In the genomic region with DNA sequence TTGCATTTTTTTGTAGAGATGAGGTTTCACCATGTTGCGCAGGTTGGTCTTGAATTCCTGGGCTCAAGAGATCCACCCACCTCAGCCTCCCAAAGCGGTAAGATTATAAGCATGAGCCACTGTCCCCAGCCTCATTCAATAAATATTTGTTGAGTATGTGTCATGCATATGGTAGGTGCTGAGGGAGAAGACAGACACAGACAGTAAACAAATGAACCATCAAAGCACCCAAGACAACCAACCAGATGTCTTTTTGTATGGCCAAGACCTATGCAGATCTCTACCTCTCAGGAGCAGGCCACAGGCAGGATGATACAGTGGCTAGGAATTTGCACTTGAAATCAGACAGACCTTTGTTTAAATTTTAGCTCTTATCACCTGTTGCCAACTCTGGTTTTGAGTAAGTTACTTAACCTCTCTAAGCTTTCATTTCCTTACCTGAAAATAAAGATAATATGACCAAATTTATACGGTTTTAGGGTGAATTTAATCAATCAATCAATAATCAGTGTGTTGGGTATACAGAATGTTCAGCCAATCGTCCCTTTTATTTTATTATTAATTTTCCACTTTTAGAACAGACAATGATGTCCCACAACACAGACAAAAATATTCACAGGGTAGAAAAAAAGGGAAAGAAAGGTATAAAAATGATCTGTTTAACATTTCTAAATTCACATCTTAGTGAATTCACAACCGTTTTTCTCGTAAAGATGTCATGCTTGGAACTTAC, we compare ENCODE assay signal across 11 cellular contexts.
DNase-seq lines count a peak whose midpoint lies in the region; ATAC-seq and TF ChIP-seq lines count a peak whose summit lies in the region.
"Had no signal": no experiment of that assay in that cellular context is flagged by ENCODE, and none has a peak within 500 bp of the region (broad histone marks: within the 10 kb centered on the region; RNA-seq: fewer than 3 reads in every experiment).

No MANE protein-coding gene starts in this region.

- no peak for TF ChIP-seq POLR2A in uterus (IDR thresholded peaks at IDR 0.05)

- no peak overlapping the region for H3K27ac Mint-ChIP-seq in activated CD4-positive, alpha-beta T cell treated with anti-CD3 and anti-CD28 coated beads for 36 hours
- no peak overlapping the region for H3K27ac Mint-ChIP-seq in activated T-helper 1 cell treated with anti-CD3 and anti-CD28 coated beads, Interleukin-12 subunit alpha, Interleukin-12 subunit beta, Interleukin-2, Interleukin-4 antibody, amounts not matched to agents 30 ng/mL and 10 ng/mL and 1 ng/mL, durations not matched to agents 14 hours and 24 hours and 36 hours

- WGBS in hepatocyte (ENCODE audit: low lambda C conversion rate, missing lambda C conversion rate), result 27% methylated on average over 6 of the region's 6 CpGs

- H3K4me3 Mint-ChIP-seq in activated CD4-positive, alpha-beta T cell treated with anti-CD3 and anti-CD28 coated beads for 36 hours, result no peak overlapping the region
- no peak overlapping the region for H3K4me3 Mint-ChIP-seq in activated T-helper 1 cell treated with anti-CD3 and anti-CD28 coated beads, Interleukin-12 subunit alpha, Interleukin-12 subunit beta, Interleukin-2, Interleukin-4 antibody, amounts not matched to agents 30 ng/mL and 10 ng/mL and 1 ng/mL, durations not matched to agents 14 hours and 24 hours and 36 hours
- H3K4me3 Mint-ChIP-seq: brain; CD4-positive, CD25-positive, alpha-beta regulatory T cell had no signal

- CTCF ChIA-PET in activated CD4-positive, alpha-beta T cell treated with anti-CD3 and anti-CD28 coated beads for 36 hours (lab: Charles Lee), result interaction anchor here (1.0 to 1.6 kb wide), 4 partner anchors 13 to 62 kb away, joined by 3 to 7 read pairs (median 4); no protein-coding TSS in a partner anchor

- TF ChIP-seq CTCF in hepatocyte (IDR thresholded peaks at IDR 0.05; ENCODE audit: poor library complexity) (no peak), uterus (IDR thresholded peaks at IDR 0.05) (no peak)

- no peaks in the 10 kb centered on the region for H3K9me3 ChIP-seq in hepatocyte (ENCODE audit: low read depth)
- no peaks in the 10 kb centered on the region for H3K9me3 ChIP-seq in uterus

- peak overlapping the region; percentile 46 for H3K4me2 ChIP-seq in hepatocyte

- no peak overlapping the region for H2AFZ ChIP-seq in hepatocyte

- H3K27me3 ChIP-seq in hepatocyte (no peaks in the 10 kb centered on the region), uterus (no peaks in the 10 kb centered on the region)

- H3K36me3 ChIP-seq in hepatocyte (replicated peaks; ENCODE audit: insufficient read depth, low read depth) (no peaks in the 10 kb centered on the region), uterus (no peaks in the 10 kb centered on the region)

- H3K9me3 Mint-ChIP-seq in activated CD4-positive, alpha-beta T cell treated with anti-CD3 and anti-CD28 coated beads for 36 hours (ENCODE audit: low read depth), result no peaks in the 10 kb centered on the region
- H3K9me3 Mint-ChIP-seq in activated T-helper 1 cell treated with anti-CD3 and anti-CD28 coated beads, Interleukin-12 subunit alpha, Interleukin-12 subunit beta, Interleukin-2, Interleukin-4 antibody, amounts not matched to agents 30 ng/mL and 10 ng/mL and 1 ng/mL, durations not matched to agents 14 hours and 24 hours and 36 hours, result no peaks in the 10 kb centered on the region

- no peak for DNase-seq in activated CD4-positive, alpha-beta T cell treated with anti-CD3 and anti-CD28 coated beads for 36 hours
- no peak for DNase-seq in activated CD4-positive, alpha-beta T cell treated with anti-CD3 and anti-CD28 coated beads, Interleukin-2, amount 50 U/mL, for 4 hours
- peak; percentile 94 for DNase-seq in SW480 (ENCODE audit: low spot score)
- DNase-seq in hepatocyte (ENCODE audit: low spot score), result peak; percentile 63
- no peak for DNase-seq in uterus
- no peak for DNase-seq in activated T-helper 1 cell treated with anti-CD3 and anti-CD28 coated beads, Interleukin-12 subunit alpha, Interleukin-12 subunit beta, Interleukin-2, Interleukin-4 antibody, amounts not matched to agents 30 ng/mL and 10 ng/mL and 1 ng/mL, durations not matched to agents 14 hours and 24 hours and 36 hours (ENCODE audit: low spot score)
- DNase-seq in NCI-H2227 treated with DMSO at 0.1 percent for 48 hours (lab: John Stamatoyannopoulos, UW), result no peak
- DNase-seq in NCI-H2227 (lab: John Stamatoyannopoulos, UW; ENCODE audit: unreplicated experiment), result no peak
- DNase-seq: CD4-positive, CD25-positive, alpha-beta regulatory T cell; stimulated activated CD4-positive, alpha-beta T cell treated with anti-CD3 and anti-CD28 coated beads, Interleukin-1b, Interleukin-23, amount 100 ng/mL, for 48 hours had no signal

- no peaks in the 10 kb centered on the region for H4K20me1 ChIP-seq in hepatocyte (ENCODE audit: insufficient read depth, poor library complexity, severe bottlenecking)

- peaks cover 32% of the 10 kb centered on the region for H3K4me1 Mint-ChIP-seq in activated CD4-positive, alpha-beta T cell treated with anti-CD3 and anti-CD28 coated beads for 36 hours
- peaks cover 15% of the 10 kb centered on the region for H3K4me1 Mint-ChIP-seq in activated T-helper 1 cell treated with anti-CD3 and anti-CD28 coated beads, Interleukin-12 subunit alpha, Interleukin-12 subunit beta, Interleukin-2, Interleukin-4 antibody, amounts not matched to agents 30 ng/mL and 10 ng/mL and 1 ng/mL, durations not matched to agents 14 hours and 24 hours and 36 hours (ENCODE audit: low read depth)

- intact Hi-C loops in activated CD4-positive, alpha-beta T cell treated with anti-CD3 and anti-CD28 coated beads for 36 hours (cut with DNase I, micrococcal nuclease), result no loop called here
- intact Hi-C loops in uterus (cut with DNase I; ENCODE audit: low total_unique reads), result no loop called here
- intact Hi-C loops in activated T-helper 1 cell treated with anti-CD3 and anti-CD28 coated beads, Interleukin-12 subunit alpha, Interleukin-12 subunit beta, Interleukin-2, Interleukin-4 antibody, amounts not matched to agents 30 ng/mL and 10 ng/mL and 1 ng/mL, durations not matched to agents 14 hours and 24 hours and 36 hours (cut with micrococcal nuclease), result no loop called here

- H3K4me3 ChIP-seq in hepatocyte, result no peak overlapping the region
- H3K4me3 ChIP-seq in uterus, result no peak overlapping the region

- H3K27me3 Mint-ChIP-seq in activated CD4-positive, alpha-beta T cell treated with anti-CD3 and anti-CD28 coated beads for 36 hours, result no peaks in the 10 kb centered on the region
- H3K27me3 Mint-ChIP-seq in activated T-helper 1 cell treated with anti-CD3 and anti-CD28 coated beads, Interleukin-12 subunit alpha, Interleukin-12 subunit beta, Interleukin-2, Interleukin-4 antibody, amounts not matched to agents 30 ng/mL and 10 ng/mL and 1 ng/mL, durations not matched to agents 14 hours and 24 hours and 36 hours (ENCODE audit: insufficient read depth), result no peaks in the 10 kb centered on the region
- H3K27me3 Mint-ChIP-seq: brain; CD4-positive, CD25-positive, alpha-beta regulatory T cell had no signal

- H3K9me2 ChIP-seq in hepatocyte (replicated peaks; ENCODE audit: insufficient read depth), result no peaks in the 10 kb centered on the region

- H3K27ac ChIP-seq in hepatocyte (peak overlapping the region; percentile 83), uterus (peak overlapping the region; percentile 77 to 86)

- peak; percentile 42 for ATAC-seq in activated CD4-positive, alpha-beta T cell treated with anti-CD3 and anti-CD28 coated beads for 36 hours

- H3K36me3 Mint-ChIP-seq in activated CD4-positive, alpha-beta T cell treated with anti-CD3 and anti-CD28 coated beads for 36 hours (ENCODE audit: low read depth), result peaks cover 6% of the 10 kb centered on the region
- H3K36me3 Mint-ChIP-seq in activated T-helper 1 cell treated with anti-CD3 and anti-CD28 coated beads, Interleukin-12 subunit alpha, Interleukin-12 subunit beta, Interleukin-2, Interleukin-4 antibody, amounts not matched to agents 30 ng/mL and 10 ng/mL and 1 ng/mL, durations not matched to agents 14 hours and 24 hours and 36 hours (ENCODE audit: low read depth), result peaks cover 6% of the 10 kb centered on the region

- POLR2A ChIA-PET in activated CD4-positive, alpha-beta T cell treated with anti-CD3 and anti-CD28 coated beads for 36 hours (lab: Charles Lee), result no interaction called here

- peaks cover 22% of the 10 kb centered on the region for H3K4me1 ChIP-seq in hepatocyte (ENCODE audit: insufficient read depth)
- H3K4me1 ChIP-seq in uterus, result peaks cover 0 to 8% of the 10 kb centered on the region in 2 donors

- peaks cover 15% of the 10 kb centered on the region for H3K79me2 ChIP-seq in hepatocyte

Comparison
In these comparisons a context has a peak if more than half of its experiments do, and no peak if none do; other contexts are left out.
1. DNase-seq: peak in SW480 (single experiment) and hepatocyte (single experiment); none in activated CD4-positive, alpha-beta T cell treated with anti-CD3 and anti-CD28 coated beads for 36 hours (single experiment), activated CD4-positive, alpha-beta T cell treated with anti-CD3 and anti-CD28 coated beads, Interleukin-2, amount 50 U/mL, for 4 hours (0 of 2), uterus (0 of 2), activated T-helper 1 cell treated with anti-CD3 and anti-CD28 coated beads, Interleukin-12 subunit alpha, Interleukin-12 subunit beta, Interleukin-2, Interleukin-4 antibody, amounts not matched to agents 30 ng/mL and 10 ng/mL and 1 ng/mL, durations not matched to agents 14 hours and 24 hours and 36 hours (single experiment), NCI-H2227 treated with DMSO at 0.1 percent for 48 hours (single experiment) and NCI-H2227 (single experiment).